8 cellular contexts compared by ENCODE assay signal in genomic region chr11:88337342-88338222, GRCh38. TPM values are rescaled to one million over a fixed set of nuclear protein-coding genes. Genes with fewer than 3 reads are reported as not detected.
DNase-seq lines count a peak whose midpoint lies in the region; ATAC-seq and TF ChIP-seq lines count a peak whose summit lies in the region.

Gene CTSC, minus strand, starts transcription at chr11:88337736. Its CDS starts 64 bp downstream, at chr11:88337672.

- in situ Hi-C loops in GM18951 (cut with MboI; ENCODE audit: low sequenced_read_pairs, unreplicated experiment): no loop called here

- H3K36me3 Mint-ChIP-seq in chondrocyte (ENCODE audit: low read depth): no peaks in the 10 kb centered on the region

- TF ChIP-seq POLR2A in GM18951 (IDR thresholded peaks at IDR 0.05; ENCODE audit: extremely low read depth, insufficient read depth, insufficient read length): peak; percentile 98

- peak within 1 kb of the TSS; percentile 93 for H3K4me3 Mint-ChIP-seq in chondrocyte (ENCODE audit: unreplicated experiment)

- no peaks in the 10 kb centered on the region for H3K9me3 Mint-ChIP-seq in chondrocyte (ENCODE audit: low read depth)

- peak; percentile 93 for ATAC-seq in HG03159 (IDR thresholded peaks at IDR 0.05; ENCODE audit: unreplicated experiment)

- H3K27ac Mint-ChIP-seq in chondrocyte (ENCODE audit: unreplicated experiment): peak within 1 kb of the TSS; percentile 46

- no peak for TF ChIP-seq CTCF in chondrocyte (IDR thresholded peaks at IDR 0.05)

- peaks cover 6% of the 10 kb centered on the region for H3K27me3 Mint-ChIP-seq in chondrocyte (ENCODE audit: low read depth)

- H3K4me1 Mint-ChIP-seq in chondrocyte (ENCODE audit: low read depth): peaks cover 13% of the 10 kb centered on the region

- DNase-seq in AG08395 (ENCODE audit: low spot score) (peak; percentile 89), NCI-H446 (lab: John Stamatoyannopoulos, UW) (peak; percentile 73 to 90), chondrocyte (ENCODE audit: low spot score) (peak; percentile 90), kidney tubule cell (ENCODE audit: low spot score) (peak; percentile 94)
- peak; percentile 93 for DNase-seq in activated CD4-positive, CD25-positive, alpha-beta regulatory T cell treated with anti-CD3 and anti-CD28 coated beads, Interleukin-2, amount 50 U/mL, for 72 hours
- DNase-seq in stimulated activated CD4-positive, alpha-beta T cell treated with anti-CD3 and anti-CD28 coated beads, Interleukin-1b, Interleukin-23, amount 100 ng/mL, for 24 hours (ENCODE audit: low read depth in 4 of 4, low spot score in 1 of 4): peak; percentile 86 to 93 (median 88)

RNA-seq across cellular contexts. Expression of gene CTSC, which starts in this region (rescaled TPM):
- 0.77 to 4.8 TPM (median 2.7 TPM) in 3 replicates for total RNA-seq in chondrocyte

Comparison
In these comparisons a context has a peak if more than half of its experiments do, and no peak if none do; other contexts are left out.
1. Peak in every context shown above with its lines: DNase-seq and ATAC-seq.